ENCODE assay signal across 23 cellular contexts in the genomic region with DNA sequence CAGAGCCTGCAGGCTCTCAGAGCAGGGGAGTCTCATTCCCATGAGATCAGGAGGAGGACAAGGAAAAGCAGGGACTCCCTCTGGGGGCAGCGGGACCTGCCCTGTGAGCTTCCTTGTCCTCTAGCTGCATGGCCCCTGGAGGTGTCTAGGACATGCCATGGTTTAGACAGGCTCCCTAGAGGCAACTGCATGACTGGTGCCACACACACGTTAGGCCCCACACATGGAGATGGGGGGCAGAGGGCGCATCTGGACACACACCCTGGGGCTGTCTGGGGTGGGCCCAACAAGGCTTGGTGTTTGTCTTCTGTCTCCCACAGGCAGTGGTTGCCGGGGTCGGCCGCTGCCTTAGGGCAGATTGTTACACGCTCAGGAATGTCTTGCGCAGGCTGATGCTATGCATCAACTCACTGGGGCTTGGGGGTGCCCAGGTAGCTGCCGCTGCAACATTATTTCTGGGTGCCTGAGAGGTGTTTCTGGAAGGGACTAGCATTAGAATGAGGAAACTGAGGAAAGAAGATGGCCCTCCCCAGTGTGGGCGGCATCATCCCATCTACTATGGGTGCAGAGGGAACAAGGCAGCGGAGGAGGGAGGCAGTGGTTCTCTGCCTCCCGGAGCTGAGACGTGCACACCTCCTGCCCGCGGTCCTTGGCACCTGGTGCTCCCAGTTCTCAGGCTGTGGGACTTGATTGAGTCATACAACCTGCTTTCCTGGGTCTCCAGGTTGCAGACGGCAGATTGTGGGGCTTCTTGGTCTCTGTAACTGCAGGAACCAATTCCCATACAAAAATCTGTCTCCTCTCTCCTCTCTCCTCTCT. TPM values are rescaled to one million over a fixed set of nuclear protein-coding genes. Genes with fewer than 3 reads are reported as not detected.
DNase-seq lines count a peak whose midpoint lies in the region; ATAC-seq, FAIRE-seq and TF ChIP-seq lines count a peak whose summit lies in the region.
"Had no signal": no experiment of that assay in that cellular context is flagged by ENCODE, and none has a peak within 500 bp of the region (broad histone marks: within the 10 kb centered on the region; RNA-seq: fewer than 3 reads in every experiment).

No MANE protein-coding gene starts in this region.

- POLR2A ChIA-PET in HCT116 (lab: Charles Lee) = interaction anchor here (1.3 kb wide), 1 partner anchor 11 kb away, joined by 6 read pairs; no protein-coding TSS in a partner anchor

- H3K4me3 ChIP-seq in HCT116 (replicated peaks in 1 of 2; ENCODE audit: low read depth in 1 of 2, low read length in 2 of 2) = no peak overlapping the region
- no peak overlapping the region for H3K4me3 ChIP-seq in bronchial epithelial cell (ENCODE audit: low read depth, low read length)
- no peak overlapping the region for H3K4me3 ChIP-seq in mesendoderm (ENCODE audit: low read length)
- H3K4me3 ChIP-seq in mucosa of descending colon = no peak overlapping the region
- H3K4me3 ChIP-seq: BLaER1 treated with 17β-estradiol and CSF1 and Interleukin-3, amounts not matched to agents 10 nM and 100 nM; SJCRH30; transverse colon had no signal

- intact Hi-C loops in HCT116 (cut with micrococcal nuclease) = loop anchor here (1.0 to 5.0 kb wide), 4 partner anchors 39 to 305 kb away; no protein-coding TSS in a partner anchor
- intact Hi-C loops in mucosa of descending colon (cut with DNase I, micrococcal nuclease) = no loop called here

- H4K20me1 ChIP-seq in HCT116 (ENCODE audit: insufficient read depth) = no peaks in the 10 kb centered on the region

- no peak for ATAC-seq in HCT116
- no peak for ATAC-seq in GM18505 (IDR thresholded peaks at IDR 0.05; ENCODE audit: unreplicated experiment)
- ATAC-seq in GM19324 (IDR thresholded peaks at IDR 0.05; ENCODE audit: low FRiP score, unreplicated experiment) = no peak
- ATAC-seq in mucosa of descending colon = no peak
- no peak for ATAC-seq in HG02840 (IDR thresholded peaks at IDR 0.05; ENCODE audit: low FRiP score, unreplicated experiment)
- ATAC-seq: activated CD8-positive, alpha-beta T cell treated with anti-CD3 and anti-CD28 coated beads for 36 hours; naive thymus-derived CD8-positive, alpha-beta T cell; stimulated activated naive CD8-positive, alpha-beta T cell treated with anti-CD3 and anti-CD28 coated beads, Interleukin-15, Interleukin-2, amounts not matched to agents 100 U/mL and 50 U/mL, for 24 hours had no signal

- no peak for TF ChIP-seq RAD21 in HCT116 (IDR thresholded peaks at IDR 0.05; ENCODE audit: low read depth)

- no peaks in the 10 kb centered on the region for H3K9me2 ChIP-seq in HCT116 (ENCODE audit: insufficient read depth)

- no peak overlapping the region for H2BK120ac ChIP-seq in mesendoderm (ENCODE audit: low read depth, low read length)

- 0 out of 2 replicates have a peak, but pooled peaks cover 2% of the 10 kb centered on the region for H3K27me3 ChIP-seq in HCT116 (ENCODE audit: insufficient read depth, low read length)
- H3K27me3 ChIP-seq in bronchial epithelial cell (ENCODE audit: control insufficient read depth, insufficient read depth, low read length) = no peaks in the 10 kb centered on the region
- no peaks in the 10 kb centered on the region for H3K27me3 ChIP-seq in mesendoderm (ENCODE audit: insufficient read depth, low read length, poor library complexity)
- H3K27me3 ChIP-seq: SJCRH30, transverse colon had no signal

- no peak for FAIRE-seq in bronchial epithelial cell (lab: Jason Lieb, UNC)

- TF ChIP-seq CTCF in HCT116 (IDR thresholded peaks at IDR 0.05 in 2 of 3, conservative IDR thresholded peaks at IDR 0.05 in 1 of 3; ENCODE audit: borderline replicate concordance in 1 of 3, insufficient read depth in 1 of 3, low read depth in 2 of 3, low read length in 2 of 3) (no peak), bronchial epithelial cell (IDR thresholded peaks at IDR 0.05; ENCODE audit: insufficient read depth, low read length, severe bottlenecking) (no peak), mucosa of descending colon (IDR thresholded peaks at IDR 0.05) (no peak)

- peak overlapping the region; percentile 73 for H3K56ac ChIP-seq in mesendoderm (ENCODE audit: low read length)

- no peak overlapping the region for H3K23ac ChIP-seq in mesendoderm (ENCODE audit: low read length)

- TF ChIP-seq POLR2A in HCT116 (IDR thresholded peaks at IDR 0.05; ENCODE audit: borderline replicate concordance, extremely low read depth, insufficient read depth, insufficient read length) = no peak
- TF ChIP-seq POLR2A in GM18505 (IDR thresholded peaks at IDR 0.05; ENCODE audit: borderline replicate concordance, extremely low read depth, insufficient read depth, insufficient read length) = no peak

- H3K4me2 ChIP-seq in HCT116 (ENCODE audit: low read length) (peak overlapping the region; percentile 58), mesendoderm (ENCODE audit: low read length) (no peak overlapping the region)

- H3K79me1 ChIP-seq in mesendoderm (ENCODE audit: low read length) = no peaks in the 10 kb centered on the region

- H3K79me2 ChIP-seq in HCT116 (ENCODE audit: insufficient read depth, low read length) (no peaks in the 10 kb centered on the region), mesendoderm (ENCODE audit: control insufficient read depth, insufficient read depth, low read length) (no peaks in the 10 kb centered on the region)

- WGBS in mesendoderm (ENCODE audit: extremely low coverage, insufficient coverage, low lambda C conversion rate) = no CpG with 5 or more reads among the region's 16 CpGs

- no peak overlapping the region for H3K9ac ChIP-seq in HCT116 (ENCODE audit: low read length)
- no peak overlapping the region for H3K9ac ChIP-seq in mesendoderm (ENCODE audit: low read length)
- H3K9ac ChIP-seq: BLaER1 treated with 17β-estradiol and CSF1 and Interleukin-3, amounts not matched to agents 10 nM and 100 nM had no signal

- peak overlapping the region; percentile 45 for H2AK5ac ChIP-seq in mesendoderm (ENCODE audit: low read length)

- no TSS peak for BruUV-seq in HCT116 (replicated peaks; lab: Mats Ljungman, UMichigan)

- no peak overlapping the region for H2BK15ac ChIP-seq in mesendoderm (replicated peaks; ENCODE audit: low read depth)

- peak overlapping the region; percentile 46 for H3K4ac ChIP-seq in mesendoderm (ENCODE audit: low read depth, low read length)

- RAD21 ChIA-PET in HCT116 (lab: Charles Lee; ENCODE audit: low non-redundant PET in 1 of 2, low total read pairs in 2 of 2, uncharacterized antibody in 2 of 2, unreplicated experiment in 2 of 2) = interaction anchor here in 1 of 2 experiments (1.5 kb wide), 1 partner anchor 80 kb away, joined by 6 read pairs; no protein-coding TSS in a partner anchor

- CTCF ChIA-PET in HCT116 (lab: Charles Lee) = interaction anchor here (1.0 to 3.4 kb wide), 7 partner anchors 10 to 369 kb away, joined by 3 to 35 read pairs (median 4); no protein-coding TSS in a partner anchor

- H4K5ac ChIP-seq in mesendoderm (ENCODE audit: low read length) = no peak overlapping the region

- DNase-seq in 8988T (peak; percentile 10), HCT116 (ENCODE audit: low read depth, low spot score) (no peak), bronchial epithelial cell (ENCODE audit: low read depth) (peak; percentile 11), mesendoderm (peak; percentile 41), mucosa of descending colon (no peak)
- DNase-seq: activated B cell treated with CpG ODN at 0.5 μM for 24 hours; activated CD8-positive, alpha-beta T cell treated with anti-CD3 and anti-CD28 coated beads for 36 hours; activated T-cell treated with anti-CD3 and anti-CD28 coated beads, Interleukin-2, amount 50 U/mL, for 48 hours; effector memory CD4-positive, alpha-beta T cell; KBM-7; NCI-H1092; NCI-H774; stimulated activated CD4-positive, alpha-beta T cell treated with anti-CD3 and anti-CD28 coated beads, Interleukin-2, amount 100 ng/mL, for 24 hours; stimulated activated naive CD8-positive, alpha-beta T cell treated with anti-CD3 and anti-CD28 coated beads, Interleukin-15, Interleukin-2, amounts not matched to agents 100 U/mL and 50 U/mL, for 24 hours; transverse colon had no signal

- H3K27ac ChIP-seq in HCT116 (ENCODE audit: low read depth, low read length) (no peak overlapping the region), mesendoderm (ENCODE audit: low read depth, low read length) (no peak overlapping the region)
- H3K27ac ChIP-seq: BLaER1 treated with 17β-estradiol and CSF1 and Interleukin-3, amounts not matched to agents 10 nM and 100 nM; SJCRH30; transverse colon had no signal

- H3K36me3 ChIP-seq in HCT116 (ENCODE audit: control insufficient read depth in 1 of 2, insufficient read depth in 2 of 2, low read length in 2 of 2) (no peaks in the 10 kb centered on the region), bronchial epithelial cell (ENCODE audit: control insufficient read depth, insufficient read depth, low read length) (no peaks in the 10 kb centered on the region), mesendoderm (ENCODE audit: control insufficient read depth, insufficient read depth, low read length) (no peaks in the 10 kb centered on the region), mucosa of descending colon (ENCODE audit: low read depth) (no peaks in the 10 kb centered on the region)
- H3K36me3 ChIP-seq: BLaER1 treated with 17β-estradiol and CSF1 and Interleukin-3, amounts not matched to agents 10 nM and 100 nM; SJCRH30; transverse colon had no signal

- H2BK5ac ChIP-seq in mesendoderm (ENCODE audit: low read length) = peak overlapping the region; percentile 35

- H3K9me3 ChIP-seq in HCT116 (ENCODE audit: control insufficient read depth in 1 of 2, insufficient read depth in 1 of 2, low read depth in 1 of 2, low read length in 2 of 2) = no peaks in the 10 kb centered on the region
- no peaks in the 10 kb centered on the region for H3K9me3 ChIP-seq in mucosa of descending colon
- H3K9me3 ChIP-seq: SJCRH30, transverse colon had no signal

- no peak overlapping the region for H4K8ac ChIP-seq in mesendoderm (ENCODE audit: low read depth, low read length)

- no peak overlapping the region for H3K18ac ChIP-seq in mesendoderm (ENCODE audit: low read length)

- H3K4me1 ChIP-seq in HCT116 (ENCODE audit: control insufficient read depth in 1 of 2, insufficient read depth in 2 of 2, low read length in 2 of 2) = peaks cover 0 to 21% of the 10 kb centered on the region in 2 experiments; a peak in 3 of 4 replicates
- H3K4me1 ChIP-seq in mesendoderm (ENCODE audit: control insufficient read depth, low read depth, low read length) = peaks cover 3% of the 10 kb centered on the region
- no peaks in the 10 kb centered on the region for H3K4me1 ChIP-seq in mucosa of descending colon (ENCODE audit: low read depth)
- H3K4me1 ChIP-seq: transverse colon had no signal

- H2AFZ ChIP-seq in HCT116 (ENCODE audit: low read depth, low read length, poor library complexity, severe bottlenecking) = peak overlapping the region; percentile 71

RNA-seq across cellular contexts. Expression of gene GPR78, which starts 32.1 kb away (rescaled TPM):
- total RNA-seq in HCT116 (2021; ENCODE audit: unreplicated experiment) (not detected), bronchial epithelial cell (under 0.01 and 0.51 TPM in 2 replicates), mucosa of descending colon (under 1 TPM in 1 of 3 donors, not detected in 2; 0.19 TPM)
- polyA plus RNA-seq in HCT116 (2012) = 0.04 and 0.05 TPM in 2 replicates
- 1.5 TPM for polyA plus RNA-seq in mesendoderm (2013, experiment 1 of 2)
- polyA plus RNA-seq in mesendoderm (2013, experiment 2 of 2) = 1.4 TPM
- total RNA-seq: A673; activated B cell treated with CpG ODN at 0.5 μM for 24 hours; activated CD8-positive, alpha-beta T cell treated with anti-CD3 and anti-CD28 coated beads for 36 hours; lung microvascular endothelial cell; naive thymus-derived CD8-positive, alpha-beta T cell had no signal
- polyA plus RNA-seq: naive thymus-derived CD8-positive, alpha-beta T cell had no signal

RNA-seq across cellular contexts. Expression of gene CPZ, which starts 44.4 kb away (rescaled TPM):
- total RNA-seq in HCT116 (2021; ENCODE audit: unreplicated experiment) (not detected), bronchial epithelial cell (0.26 TPM in 1 of 2 replicates, not detected in the other), mucosa of descending colon (1 to 10 TPM in 1 of 3 donors, under 1 TPM in 2; 0.63 to 2.6 (median 0.81) TPM)
- 0.14 and 0.19 TPM in 2 replicates for polyA plus RNA-seq in HCT116 (2012)
- polyA plus RNA-seq in mesendoderm (2013, experiment 1 of 2) = 20.5 TPM
- 19.9 TPM for polyA plus RNA-seq in mesendoderm (2013, experiment 2 of 2)
- total RNA-seq: activated B cell treated with CpG ODN at 0.5 μM for 24 hours; activated CD8-positive, alpha-beta T cell treated with anti-CD3 and anti-CD28 coated beads for 36 hours; lung microvascular endothelial cell; naive thymus-derived CD8-positive, alpha-beta T cell had no signal
- polyA plus RNA-seq: naive thymus-derived CD8-positive, alpha-beta T cell had no signal

Comparison
In these comparisons a context has a peak if more than half of its experiments do, and no peak if none do; other contexts are left out.
1. DNase-seq: peak in 8988T (single experiment), bronchial epithelial cell (single experiment) and mesendoderm (single experiment); none in HCT116 (single experiment) and mucosa of descending colon (0 of 3).